Comparison of ENCODE assay signal across 22 cellular contexts in genomic region chr7:119879837-119880236, GRCh38.
"Had no signal": no experiment of that assay in that cellular context is flagged by ENCODE, and none has a peak within 500 bp of the region (broad histone marks: within the 10 kb centered on the region; RNA-seq: fewer than 3 reads in every experiment).

No MANE protein-coding gene starts in this region.

- H3K9me3 ChIP-seq: pancreas, prostate gland, right lobe of liver, sigmoid colon, thoracic aorta, thyroid gland, tibial nerve, upper lobe of left lung, vagina had no signal

- H3K4me1 ChIP-seq: pancreas, prostate gland, right lobe of liver, sigmoid colon, stomach, thyroid gland, tibial nerve, upper lobe of left lung, vagina had no signal

- H3K36me3 ChIP-seq: pancreas, prostate gland, right lobe of liver, sigmoid colon, stomach, thoracic aorta, thyroid gland, tibial nerve, upper lobe of left lung, vagina had no signal

- H3K4me3 ChIP-seq: pancreas, prostate gland, right lobe of liver, sigmoid colon, stomach, thoracic aorta, thyroid gland, tibial nerve, upper lobe of left lung, vagina had no signal

- H3K27ac ChIP-seq: pancreas, prostate gland, right lobe of liver, sigmoid colon, stomach, thoracic aorta, thyroid gland, tibial nerve, upper lobe of left lung, vagina had no signal

- H3K27me3 ChIP-seq: pancreas, right lobe of liver, sigmoid colon, stomach, thyroid gland, tibial nerve, upper lobe of left lung, vagina had no signal

- DNase-seq: naive thymus-derived CD4-positive, alpha-beta T cell; natural killer cell; occipital lobe; pancreas; right cardiac atrium; right lobe of liver; sigmoid colon; small intestine; stimulated activated CD4-positive, alpha-beta T cell treated with anti-CD3 and anti-CD28 coated beads, Interleukin-15, amount 100 ng/mL, for 24 hours; stimulated activated CD4-positive, alpha-beta T cell treated with anti-CD3 and anti-CD28 coated beads, Interleukin-2, amount 100 ng/mL, for 24 hours; stimulated activated CD4-positive, alpha-beta T cell treated with anti-CD3 and anti-CD28 coated beads, Interleukin-2, amount 100 ng/mL, for 48 hours; stimulated activated CD4-positive, alpha-beta T cell treated with anti-CD3 and anti-CD28 coated beads, Interleukin-4, amount 100 ng/mL, for 24 hours; stimulated activated naive B cell treated with anti-CD40 and anti-IgM and Interleukin-4, amounts not matched to agents 10 μg/mL and 1 μg/mL and 100 μg/mL, for 72 hours; stimulated activated naive CD4-positive, alpha-beta T cell treated with Interleukin-2 at 50 U/mL for 16 hours; stomach; thyroid gland; trophoblast cell; upper lobe of left lung had no signal
